7 cellular contexts compared by ENCODE assay signal in the genomic region with DNA sequence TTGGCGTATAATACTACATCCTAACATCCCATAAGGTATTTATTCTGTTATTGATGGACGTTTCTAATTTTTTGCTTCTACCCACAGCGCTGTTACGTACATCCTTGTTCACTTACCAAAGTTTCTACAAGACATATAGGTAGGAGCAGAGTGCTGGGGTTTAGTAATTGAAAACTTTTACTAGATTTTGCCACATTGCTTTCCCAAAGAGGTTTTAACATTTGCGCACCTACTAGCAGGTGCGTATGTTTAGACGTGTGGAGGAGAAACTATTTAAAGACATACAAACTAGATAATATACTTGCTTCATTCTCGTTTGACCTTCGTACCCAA. TPM values are rescaled to one million over a fixed set of nuclear protein-coding genes. Genes with fewer than 3 reads are reported as not detected.
DNase-seq lines count a peak whose midpoint lies in the region; ATAC-seq, FAIRE-seq and TF ChIP-seq lines count a peak whose summit lies in the region.

No MANE protein-coding gene starts in this region.

- H3K4me2 ChIP-seq in Karpas-422 (ENCODE audit: low read depth, low read length, poor library complexity, severe bottlenecking) (peak overlapping the region; percentile 98), H1 (ENCODE audit: insufficient read depth in 1 of 2, low read depth in 2 of 2, low read length in 2 of 2) (peak overlapping the region; percentile 57 to 85; a peak in 3 of 4 replicates)

- TF ChIP-seq POLR2A in H1 (IDR thresholded peaks at IDR 0.05; ENCODE audit: control extremely low read depth in 1 of 2, low read depth in 2 of 2, low read length in 2 of 2), result no peak

- no peak for TF ChIP-seq RAD21 in H1 (IDR thresholded peaks at IDR 0.05 in 1 of 2, conservative IDR thresholded peaks at IDR 0.05 in 1 of 2; ENCODE audit: low read depth in 2 of 2, low read length in 2 of 2)

- no peak overlapping the region for H2BK120ac ChIP-seq in H1 (replicated peaks; ENCODE audit: low read depth, low read length)

- H3K36me3 ChIP-seq in Karpas-422 (ENCODE audit: insufficient read depth, low read length), result peaks cover 38% of the 10 kb centered on the region
- peaks cover 7 to 28% (median 15%) of the 10 kb centered on the region in 4 experiments; a peak in 7 of 8 replicates for H3K36me3 ChIP-seq in H1 (ENCODE audit: control insufficient read depth in 2 of 4, insufficient read depth in 4 of 4, low read length in 3 of 4)
- H3K36me3 ChIP-seq in pancreas, result peaks cover 0 to 11% (median 5%) of the 10 kb centered on the region in 3 donors

- no peak overlapping the region; the same call in 1 of the 2 replicates for H3K27ac ChIP-seq in Karpas-422 (ENCODE audit: low read length)
- peak overlapping the region; percentile 99 for H3K27ac ChIP-seq in H1 (ENCODE audit: low read depth, low read length)
- peak overlapping the region; percentile 92 to 99 (median 95) for H3K27ac ChIP-seq in pancreas

- no peak overlapping the region for H4K5ac ChIP-seq in H1 (ENCODE audit: insufficient read length, low read depth, low read length)

- FAIRE-seq in H1 (lab: Jason Lieb, UNC), result no peak
- FAIRE-seq in pancreas (lab: Jason Lieb, UNC), result no peak

- intact Hi-C loops in pancreas (cut with DNase I), result no loop called here

- H3K56ac ChIP-seq in H1 (replicated peaks; ENCODE audit: insufficient read length, low read depth, low read length), result no peak overlapping the region

- H3K18ac ChIP-seq in H1 (ENCODE audit: extremely low read depth, low read length), result no peak overlapping the region

- H2BK20ac ChIP-seq in H1 (ENCODE audit: low read length), result no peak overlapping the region

- TF ChIP-seq CTCF in H1 (IDR thresholded peaks at IDR 0.05; ENCODE audit: control extremely low read depth in 1 of 3, insufficient read depth in 1 of 3, low read depth in 1 of 3, low read length in 3 of 3) (no peak), pancreas (IDR thresholded peaks at IDR 0.05) (no peak)

- H2BK5ac ChIP-seq in H1 (ENCODE audit: low read depth, low read length), result peak overlapping the region; percentile 100; the same call in 1 of the 2 replicates

- WGBS in H1 (ENCODE audit: extremely low coverage in 1 of 2, insufficient coverage in 1 of 2, insufficient read length in 1 of 2, insufficient replicate concordance in 2 of 2, low coverage in 1 of 2, low lambda C conversion rate in 2 of 2, missing lambda C conversion rate in 1 of 2), 2 experiments, result 1% methylated on average over 9 of the region's 9 CpGs; no CpG with 5 or more reads in 1 of the 2 experiments
- 0 to 1% methylated on average over 9 of the region's 9 CpGs for WGBS in pancreas, 2 donors

- H3K4me3 ChIP-seq in Karpas-422 (ENCODE audit: low read length) (peak overlapping the region; percentile 85), H1 (ENCODE audit: extremely low read depth in 1 of 4, insufficient read depth in 2 of 4, low read depth in 3 of 4, low read length in 4 of 4) (peak overlapping the region; percentile 98 to 99 (median 98)), pancreas (peak overlapping the region; percentile 26 to 94 (median 72))

- H4K91ac ChIP-seq in H1 (replicated peaks; ENCODE audit: insufficient read length, low read length), result no peak overlapping the region

- H4K8ac ChIP-seq in H1 (ENCODE audit: extremely low read depth, insufficient read depth, low read length), result no peak overlapping the region

- no peak for TF ChIP-seq EP300 in H1 (IDR thresholded peaks at IDR 0.05; ENCODE audit: borderline replicate concordance in 1 of 2, low read depth in 2 of 2, low read length in 2 of 2)

- DNase-seq in Karpas-422 (no peak), H1 (ENCODE audit: low read depth in 1 of 2, low spot score in 2 of 2) (no peak), pancreas (no peak), NCI-H1105 treated with DMSO at 0.1 percent for 48 hours (lab: John Stamatoyannopoulos, UW) (no peak), NCI-H2029 treated with DMSO at 0.1 percent for 48 hours (lab: John Stamatoyannopoulos, UW) (no peak)

- H2BK12ac ChIP-seq in H1 (ENCODE audit: low read depth, low read length), result no peak overlapping the region; the same call in 1 of the 2 replicates

- H3K4ac ChIP-seq in H1 (replicated peaks; ENCODE audit: insufficient read length, low read depth, low read length), result no peak overlapping the region

- H4K20me1 ChIP-seq in Karpas-422 (ENCODE audit: insufficient read depth, low read depth, low read length) (peaks cover 35% of the 10 kb centered on the region), H1 (replicated peaks in 1 of 2; ENCODE audit: control insufficient read depth in 1 of 2, insufficient read depth in 2 of 2, low read length in 2 of 2) (peaks cover 3 to 4% of the 10 kb centered on the region in 2 experiments)

- peak; percentile 3 for ATAC-seq in GM21360 (IDR thresholded peaks at IDR 0.05; ENCODE audit: unreplicated experiment)
- peak; percentile 0 to 11 (median 4) for ATAC-seq in pancreas
- ATAC-seq in HG03571 (IDR thresholded peaks at IDR 0.05; ENCODE audit: unreplicated experiment), result no peak

- H3K79me2 ChIP-seq in Karpas-422 (ENCODE audit: low read length), result peaks cover 52% of the 10 kb centered on the region
- peaks cover 17 to 64% of the 10 kb centered on the region in 2 experiments for H3K79me2 ChIP-seq in H1 (ENCODE audit: control insufficient read depth in 1 of 2, insufficient read depth in 2 of 2, low read length in 2 of 2)

- peak overlapping the region; percentile 89 for H3K9ac ChIP-seq in Karpas-422 (ENCODE audit: low read length)
- peak overlapping the region; percentile 48 to 100 (median 92); a peak in 6 of 7 replicates for H3K9ac ChIP-seq in H1 (replicated peaks in 1 of 4; ENCODE audit: extremely low read depth in 1 of 4, low read depth in 3 of 4, low read length in 3 of 4)

- no peaks in the 10 kb centered on the region for H3K27me3 ChIP-seq in Karpas-422 (ENCODE audit: low read length)
- H3K27me3 ChIP-seq in H1 (replicated peaks in 1 of 4; ENCODE audit: control insufficient read depth in 3 of 4, extremely low read depth in 1 of 4, insufficient read depth in 3 of 4, low read length in 3 of 4), result no peaks in the 10 kb centered on the region
- H3K27me3 ChIP-seq in pancreas, result no peaks in the 10 kb centered on the region

- H3K9me2 ChIP-seq in Karpas-422 (replicated peaks; ENCODE audit: insufficient read depth, low read length), result no peaks in the 10 kb centered on the region

- CTCF ChIA-PET in H1 (lab: Charles Lee; ENCODE audit: partially characterized antibody), result no interaction called here

- H3K79me1 ChIP-seq in H1 (ENCODE audit: low read depth, low read length), result no peaks in the 10 kb centered on the region; the same call in 1 of the 2 replicates

- H3K23ac ChIP-seq in H1 (ENCODE audit: insufficient read length), result no peak overlapping the region

- H3K4me1 ChIP-seq in Karpas-422 (ENCODE audit: low read length) (peaks cover 25% of the 10 kb centered on the region), H1 (replicated peaks in 1 of 4; ENCODE audit: control insufficient read depth in 3 of 4, insufficient read depth in 4 of 4, low read length in 3 of 4) (peaks cover 0 to 8% (median 5%) of the 10 kb centered on the region in 4 experiments; a peak in 4 of 7 replicates), pancreas (peaks cover 8 to 32% (median 25%) of the 10 kb centered on the region in 3 donors)

- no peaks in the 10 kb centered on the region for H3K9me3 ChIP-seq in Karpas-422 (ENCODE audit: low read length)
- H3K9me3 ChIP-seq in H1 (ENCODE audit: insufficient read depth in 2 of 2, low read depth in 1 of 2, low read length in 1 of 2), result no peaks in the 10 kb centered on the region
- H3K9me3 ChIP-seq in pancreas, result no peaks in the 10 kb centered on the region

- POLR2A ChIA-PET in H1 (lab: Charles Lee; ENCODE audit: partially characterized antibody), result interaction anchor here (0.6 to 1.3 kb wide), 37 partner anchors 9 to 683 kb away, joined by 3 to 29 read pairs (median 4); a partner anchor contains a TSS

- H2AK5ac ChIP-seq in H1 (ENCODE audit: low read depth, low read length), result no peak overlapping the region

- H2AFZ ChIP-seq in Karpas-422 (ENCODE audit: low read length) (peak overlapping the region; percentile 33), H1 (ENCODE audit: low read length) (peak overlapping the region; percentile 63; the same call in 1 of the 2 replicates)

- no peak overlapping the region for H3K14ac ChIP-seq in H1 (ENCODE audit: insufficient read length)

- 0 out of 2 replicates have a peak, but pooled peaks cover 5% of the 10 kb centered on the region for H3K23me2 ChIP-seq in H1 (ENCODE audit: low read depth, low read length)

- no peak overlapping the region for H2BK15ac ChIP-seq in H1 (ENCODE audit: low read length)

RNA-seq across cellular contexts. Expression of a gene that starts 0.6 kb away (rescaled TPM):
- 695 and 1,354 TPM in 2 replicates for total RNA-seq in Karpas-422 (2014; rRNA removed; shearing (Covaris generic); ENCODE audit: low replicate concordance)
- 1,233 and 1,283 TPM in 2 replicates for total RNA-seq in H1 (2021; fragmentation: NEBNext Ultra II Directional; extraction: Animal tissue kit (Norgen Biotek cat#: 25700))
- 329 and 624 TPM in 2 replicates for polyA plus RNA-seq in H1 (2011; rRNA removed)
- 1,115 TPM for polyA plus RNA-seq in H1 (2011; cell fraction: cytosol; rRNA removed)
- polyA plus RNA-seq in H1 (2011; cell fraction: nucleus; rRNA removed), result 249 TPM
- 908 to 2,019 TPM (median 1,325 TPM) in 4 replicates for polyA plus RNA-seq in H1 (2012, experiment 1 of 2)
- polyA plus RNA-seq in H1 (2012, experiment 2 of 2), result 1,153 TPM
- polyA plus RNA-seq in H1 (2013, experiment 1 of 2), result 2,859 TPM
- polyA plus RNA-seq in H1 (2013, experiment 2 of 2), result 2,776 TPM
- 93.0 and 207 TPM in 2 replicates for polyA minus RNA-seq in H1 (2011; rRNA and poly(A)+ RNA removed)
- polyA minus RNA-seq in H1 (2011; cell fraction: cytosol; rRNA and poly(A)+ RNA removed), result 183 TPM
- polyA minus RNA-seq in H1 (2011; cell fraction: nucleus; rRNA and poly(A)+ RNA removed), result 327 TPM
- 100 to 1,000 TPM; 526 to 844 (median 686) TPM for total RNA-seq in pancreas
- 100 to 1,000 TPM; 376 to 759 TPM for polyA plus RNA-seq in pancreas

RNA-seq across cellular contexts. Expression of a gene that starts 19.8 kb away (rescaled TPM):
- total RNA-seq in Karpas-422 (2014; rRNA removed; shearing (Covaris generic); ENCODE audit: low replicate concordance), result 0.14 and 0.48 TPM in 2 replicates
- total RNA-seq in H1 (2021; fragmentation: NEBNext Ultra II Directional; extraction: Animal tissue kit (Norgen Biotek cat#: 25700)), result 6.8 and 7.9 TPM in 2 replicates
- polyA plus RNA-seq in H1 (2011; rRNA removed) (2.9 and 3.8 TPM in 2 replicates), pancreas (1 to 10 TPM; 4.1 to 6.6 TPM)
- polyA plus RNA-seq in H1 (2011; cell fraction: cytosol; rRNA removed), result 3.4 TPM
- 5.9 TPM for polyA plus RNA-seq in H1 (2011; cell fraction: nucleus; rRNA removed)
- 2.7 to 5.7 TPM (median 3.8 TPM) in 4 replicates for polyA plus RNA-seq in H1 (2012, experiment 1 of 2)
- 4.8 TPM for polyA plus RNA-seq in H1 (2012, experiment 2 of 2)
- polyA plus RNA-seq in H1 (2013, experiment 1 of 2), result 2.7 TPM
- polyA plus RNA-seq in H1 (2013, experiment 2 of 2), result 3.0 TPM
- polyA minus RNA-seq in H1 (2011; rRNA and poly(A)+ RNA removed), result 8.9 and 9.3 TPM in 2 replicates
- polyA minus RNA-seq in H1 (2011; cell fraction: cytosol; rRNA and poly(A)+ RNA removed), result 3.4 TPM
- polyA minus RNA-seq in H1 (2011; cell fraction: nucleus; rRNA and poly(A)+ RNA removed), result 3.1 TPM
- 1 to 10 TPM; 1.4 to 5.1 (median 2.5) TPM for total RNA-seq in pancreas
